In genomic region chr22:44413211-44413610, GRCh38 we compare ENCODE assay signal across 16 cellular contexts.
DNase-seq lines count a peak whose midpoint lies in the region; TF ChIP-seq lines count a peak whose summit lies in the region.
"Had no signal": no experiment of that assay in that cellular context is flagged by ENCODE, and none has a peak within 500 bp of the region (broad histone marks: within the 10 kb centered on the region; RNA-seq: fewer than 3 reads in every experiment).

No MANE protein-coding gene starts in this region.

- no peak overlapping the region for H2AFZ ChIP-seq in osteoblast (ENCODE audit: low read length)
- H2AFZ ChIP-seq: GM23248 had no signal

- no peaks in the 10 kb centered on the region for H4K20me1 ChIP-seq in osteoblast (ENCODE audit: insufficient read depth, low read length)

- TF ChIP-seq CTCF in right atrium auricular region (IDR thresholded peaks at IDR 0.05) (no peak), osteoblast (IDR thresholded peaks at IDR 0.05; ENCODE audit: extremely low read depth, low read depth, low read length) (no peak)

- intact Hi-C loops in cardiac septum (cut with DNase I) = no loop called here

- H3K27me3 ChIP-seq in right atrium auricular region = no peaks in the 10 kb centered on the region
- peaks cover 32% of the 10 kb centered on the region for H3K27me3 ChIP-seq in osteoblast (ENCODE audit: insufficient read depth, low read length)

- H3K9me3 ChIP-seq in right atrium auricular region = no peaks in the 10 kb centered on the region
- H3K9me3 ChIP-seq in osteoblast (ENCODE audit: low read depth, low read length) = no peaks in the 10 kb centered on the region

- H3K27ac ChIP-seq in right atrium auricular region = no peak overlapping the region
- no peak overlapping the region for H3K27ac ChIP-seq in osteoblast (ENCODE audit: low read depth, low read length)
- H3K27ac ChIP-seq: GM23248 had no signal

- H3K79me2 ChIP-seq in osteoblast (ENCODE audit: insufficient read depth, low read length) = no peaks in the 10 kb centered on the region

- no peak overlapping the region for H3K4me2 ChIP-seq in osteoblast (ENCODE audit: insufficient read depth, low read length)

- DNase-seq in cardiac septum (ENCODE audit: low spot score) (peak; percentile 61), right atrium auricular region (ENCODE audit: low spot score) (no peak), islet precursor cell (peak; percentile 31), osteoblast (ENCODE audit: insufficient read length, low spot score, missing footprints) (peak; percentile 26), inferior parietal cortex (ENCODE audit: extremely low spot score) (no peak), amygdala (lab: John Stamatoyannopoulos, UW) (no peak), NCI-H226 (no peak)
- DNase-seq: ACHN; C1 segment of cervical spinal cord; Calu3; CD4-positive, alpha-beta T cell; DMS 273 treated with DMSO at 0.1 percent for 48 hours; DMS79 treated with DMSO at 0.1 percent for 48 hours; EL; GM23248; H9 had no signal

- no peak overlapping the region for H3K4me3 ChIP-seq in right atrium auricular region
- no peak overlapping the region for H3K4me3 ChIP-seq in osteoblast (ENCODE audit: insufficient read depth, low read length)
- H3K4me3 ChIP-seq: GM23248 had no signal

- peaks cover 0 to 16% of the 10 kb centered on the region in 2 donors for H3K4me1 ChIP-seq in right atrium auricular region
- no peaks in the 10 kb centered on the region for H3K4me1 ChIP-seq in osteoblast (ENCODE audit: insufficient read depth, low read length)

- no peaks in the 10 kb centered on the region for H3K36me3 ChIP-seq in right atrium auricular region
- H3K36me3 ChIP-seq in osteoblast (ENCODE audit: insufficient read depth, low read length) = no peaks in the 10 kb centered on the region

Comparison
In these comparisons a context has a peak if more than half of its experiments do, and no peak if none do; other contexts are left out.
1. DNase-seq: peak in cardiac septum (single experiment), islet precursor cell (single experiment) and osteoblast (single experiment); none in right atrium auricular region (single experiment), inferior parietal cortex (single experiment), amygdala (0 of 56) and NCI-H226 (single experiment).